1 cellular context compared by ENCODE assay signal in the genomic region with DNA sequence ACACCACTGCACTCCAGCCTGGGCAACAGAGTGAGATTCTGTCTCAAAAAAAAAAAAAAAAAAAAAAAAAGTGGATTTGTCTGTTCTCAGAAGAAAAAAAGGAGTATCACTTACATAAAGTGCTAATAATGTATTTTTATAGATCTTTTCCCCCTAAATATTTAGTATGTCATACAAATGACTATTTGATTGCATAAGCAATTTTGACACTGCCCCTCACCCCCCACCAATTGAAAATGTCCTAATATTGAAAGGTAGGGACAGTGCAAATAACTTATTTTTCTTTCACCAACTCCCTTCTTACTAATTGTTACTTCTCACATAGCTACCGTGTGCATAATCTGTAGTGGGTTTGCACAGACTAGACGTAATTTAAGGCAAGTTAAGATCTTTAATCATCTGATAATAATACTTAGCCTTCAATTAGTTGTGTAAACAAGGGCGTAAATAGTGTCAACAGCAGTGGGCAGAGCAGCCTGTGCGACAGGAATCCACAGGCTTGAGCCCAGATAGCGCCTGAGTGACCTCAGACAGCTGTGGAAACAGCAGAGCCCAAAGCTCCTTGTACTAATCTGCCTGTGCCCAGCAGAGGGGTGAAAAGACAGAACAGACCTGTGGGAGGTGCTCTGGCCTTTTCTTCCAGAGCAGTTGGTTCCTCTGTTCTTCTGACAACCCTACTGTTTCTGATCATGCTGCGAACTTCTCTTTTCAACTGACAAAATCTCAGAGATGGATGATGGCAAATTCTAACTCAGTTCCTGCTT.
A peak's percentile ranks its signal among the peaks of the same experiment; 100 is the strongest.
TF ChIP-seq lines count a peak whose summit lies in the region.

No MANE protein-coding gene starts in this region.

TF ChIP-seq in GM12878, 131 proteins besides CTCF, POLR2A, EP300 and RAD21 (continued from another document):
- TF ChIP-seq WRNIP1 (IDR thresholded peaks at IDR 0.05; ENCODE audit: borderline replicate concordance, low read depth, low read length) (no peak), MEF2B (IDR thresholded peaks at IDR 0.05; ENCODE audit: partially characterized antibody, poor library complexity, severe bottlenecking) (no peak), CEBPB (IDR thresholded peaks at IDR 0.05; ENCODE audit: borderline replicate concordance in 1 of 2, low read depth in 2 of 2, low read length in 2 of 2) (no peak), HDGF (IDR thresholded peaks at IDR 0.05) (no peak), STAT1 (conservative IDR thresholded peaks at IDR 0.05) (no peak), CREB1 (IDR thresholded peaks at IDR 0.05; ENCODE audit: low read depth) (no peak), IKZF1 (conservative IDR thresholded peaks at IDR 0.05) (0 out of 2 replicates have a peak, but pooled peaks have one; percentile 19), GATAD2B (conservative IDR thresholded peaks at IDR 0.05; ENCODE audit: low read depth) (no peak), RUNX3 (IDR thresholded peaks at IDR 0.05; ENCODE audit: low read length) (peak; percentile 22; the same call in 1 of the 2 replicates), BRCA1 (IDR thresholded peaks at IDR 0.05; ENCODE audit: low read depth, low read length) (no peak), BCL11A (IDR thresholded peaks at IDR 0.05; ENCODE audit: low read depth, low read length) (no peak), TAF1 (IDR thresholded peaks at IDR 0.05; ENCODE audit: borderline replicate concordance, low read depth, low read length) (no peak), NBN (IDR thresholded peaks at IDR 0.05) (peak; percentile 62), EGR1 (IDR thresholded peaks at IDR 0.05; ENCODE audit: borderline replicate concordance in 1 of 2, low read depth in 2 of 2, low read length in 2 of 2) (no peak), RELA (IDR thresholded peaks at IDR 0.05; ENCODE audit: borderline replicate concordance, partially characterized antibody) (no peak), JUNB (IDR thresholded peaks at IDR 0.05) (no peak), STAT3 (IDR thresholded peaks at IDR 0.05; ENCODE audit: low read depth, low read length) (no peak), TBL1XR1 (IDR thresholded peaks at IDR 0.05; ENCODE audit: low read depth, low read length) (no peak), NR2C1 (IDR thresholded peaks at IDR 0.05) (no peak), TCF3 (IDR thresholded peaks at IDR 0.05; ENCODE audit: borderline replicate concordance, insufficient read depth, low read depth, low read length) (no peak), SRF (IDR thresholded peaks at IDR 0.05; ENCODE audit: low read depth in 2 of 2, low read length in 2 of 2) (no peak), CBX3 (IDR thresholded peaks at IDR 0.05; ENCODE audit: borderline replicate concordance, low read depth) (no peak), ZNF622 (IDR thresholded peaks at IDR 0.05) (no peak), RCOR1 (conservative IDR thresholded peaks at IDR 0.05; ENCODE audit: low read depth, low read length) (no peak), MTA2 (IDR thresholded peaks at IDR 0.05; ENCODE audit: low read depth) (no peak), NR2C2 (IDR thresholded peaks at IDR 0.05; ENCODE audit: borderline replicate concordance, control insufficient read depth, insufficient read length, low read depth) (no peak), IKZF2 (IDR thresholded peaks at IDR 0.05) (peak in 1 of 2 experiments; percentile 33; a peak in 1 of 4 replicates), BACH1 (IDR thresholded peaks at IDR 0.05; ENCODE audit: borderline replicate concordance) (no peak), YY1 (IDR thresholded peaks at IDR 0.05; ENCODE audit: low read depth, low read length) (peak; percentile 60; the same call in 1 of the 2 replicates), HDAC6 (IDR thresholded peaks at IDR 0.05; ENCODE audit: unreplicated experiment) (no peak), CBFB (IDR thresholded peaks at IDR 0.05; ENCODE audit: low read depth) (no peak)
- TF ChIP-seq, protein P1, sequence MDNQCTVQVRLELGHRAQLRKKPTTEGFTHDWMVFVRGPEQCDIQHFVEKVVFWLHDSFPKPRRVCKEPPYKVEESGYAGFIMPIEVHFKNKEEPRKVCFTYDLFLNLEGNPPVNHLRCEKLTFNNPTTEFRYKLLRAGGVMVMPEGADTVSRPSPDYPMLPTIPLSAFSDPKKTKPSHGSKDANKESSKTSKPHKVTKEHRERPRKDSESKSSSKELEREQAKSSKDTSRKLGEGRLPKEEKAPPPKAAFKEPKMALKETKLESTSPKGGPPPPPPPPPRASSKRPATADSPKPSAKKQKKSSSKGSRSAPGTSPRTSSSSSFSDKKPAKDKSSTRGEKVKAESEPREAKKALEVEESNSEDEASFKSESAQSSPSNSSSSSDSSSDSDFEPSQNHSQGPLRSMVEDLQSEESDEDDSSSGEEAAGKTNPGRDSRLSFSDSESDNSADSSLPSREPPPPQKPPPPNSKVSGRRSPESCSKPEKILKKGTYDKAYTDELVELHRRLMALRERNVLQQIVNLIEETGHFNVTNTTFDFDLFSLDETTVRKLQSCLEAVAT (IDR thresholded peaks at IDR 0.05), result 0 out of 2 replicates have a peak, but pooled peaks have one; percentile 31
- TF ChIP-seq, protein P2, sequence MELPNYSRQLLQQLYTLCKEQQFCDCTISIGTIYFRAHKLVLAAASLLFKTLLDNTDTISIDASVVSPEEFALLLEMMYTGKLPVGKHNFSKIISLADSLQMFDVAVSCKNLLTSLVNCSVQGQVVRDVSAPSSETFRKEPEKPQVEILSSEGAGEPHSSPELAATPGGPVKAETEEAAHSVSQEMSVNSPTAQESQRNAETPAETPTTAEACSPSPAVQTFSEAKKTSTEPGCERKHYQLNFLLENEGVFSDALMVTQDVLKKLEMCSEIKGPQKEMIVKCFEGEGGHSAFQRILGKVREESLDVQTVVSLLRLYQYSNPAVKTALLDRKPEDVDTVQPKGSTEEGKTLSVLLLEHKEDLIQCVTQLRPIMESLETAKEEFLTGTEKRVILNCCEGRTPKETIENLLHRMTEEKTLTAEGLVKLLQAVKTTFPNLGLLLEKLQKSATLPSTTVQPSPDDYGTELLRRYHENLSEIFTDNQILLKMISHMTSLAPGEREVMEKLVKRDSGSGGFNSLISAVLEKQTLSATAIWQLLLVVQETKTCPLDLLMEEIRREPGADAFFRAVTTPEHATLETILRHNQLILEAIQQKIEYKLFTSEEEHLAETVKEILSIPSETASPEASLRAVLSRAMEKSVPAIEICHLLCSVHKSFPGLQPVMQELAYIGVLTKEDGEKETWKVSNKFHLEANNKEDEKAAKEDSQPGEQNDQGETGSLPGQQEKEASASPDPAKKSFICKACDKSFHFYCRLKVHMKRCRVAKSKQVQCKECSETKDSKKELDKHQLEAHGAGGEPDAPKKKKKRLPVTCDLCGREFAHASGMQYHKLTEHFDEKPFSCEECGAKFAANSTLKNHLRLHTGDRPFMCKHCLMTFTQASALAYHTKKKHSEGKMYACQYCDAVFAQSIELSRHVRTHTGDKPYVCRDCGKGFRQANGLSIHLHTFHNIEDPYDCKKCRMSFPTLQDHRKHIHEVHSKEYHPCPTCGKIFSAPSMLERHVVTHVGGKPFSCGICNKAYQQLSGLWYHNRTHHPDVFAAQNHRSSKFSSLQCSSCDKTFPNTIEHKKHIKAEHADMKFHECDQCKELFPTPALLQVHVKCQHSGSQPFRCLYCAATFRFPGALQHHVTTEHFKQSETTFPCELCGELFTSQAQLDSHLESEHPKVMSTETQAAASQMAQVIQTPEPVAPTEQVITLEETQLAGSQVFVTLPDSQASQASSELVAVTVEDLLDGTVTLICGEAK (IDR thresholded peaks at IDR 0.05; ENCODE audit: borderline replicate concordance), result no peak
- TF ChIP-seq, protein P3, sequence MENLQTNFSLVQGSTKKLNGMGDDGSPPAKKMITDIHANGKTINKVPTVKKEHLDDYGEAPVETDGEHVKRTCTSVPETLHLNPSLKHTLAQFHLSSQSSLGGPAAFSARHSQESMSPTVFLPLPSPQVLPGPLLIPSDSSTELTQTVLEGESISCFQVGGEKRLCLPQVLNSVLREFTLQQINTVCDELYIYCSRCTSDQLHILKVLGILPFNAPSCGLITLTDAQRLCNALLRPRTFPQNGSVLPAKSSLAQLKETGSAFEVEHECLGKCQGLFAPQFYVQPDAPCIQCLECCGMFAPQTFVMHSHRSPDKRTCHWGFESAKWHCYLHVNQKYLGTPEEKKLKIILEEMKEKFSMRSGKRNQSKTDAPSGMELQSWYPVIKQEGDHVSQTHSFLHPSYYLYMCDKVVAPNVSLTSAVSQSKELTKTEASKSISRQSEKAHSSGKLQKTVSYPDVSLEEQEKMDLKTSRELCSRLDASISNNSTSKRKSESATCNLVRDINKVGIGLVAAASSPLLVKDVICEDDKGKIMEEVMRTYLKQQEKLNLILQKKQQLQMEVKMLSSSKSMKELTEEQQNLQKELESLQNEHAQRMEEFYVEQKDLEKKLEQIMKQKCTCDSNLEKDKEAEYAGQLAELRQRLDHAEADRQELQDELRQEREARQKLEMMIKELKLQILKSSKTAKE (IDR thresholded peaks at IDR 0.05; ENCODE audit: low read depth, poor library complexity, severe bottlenecking), result peak; percentile 33
- TF ChIP-seq, protein P4, sequence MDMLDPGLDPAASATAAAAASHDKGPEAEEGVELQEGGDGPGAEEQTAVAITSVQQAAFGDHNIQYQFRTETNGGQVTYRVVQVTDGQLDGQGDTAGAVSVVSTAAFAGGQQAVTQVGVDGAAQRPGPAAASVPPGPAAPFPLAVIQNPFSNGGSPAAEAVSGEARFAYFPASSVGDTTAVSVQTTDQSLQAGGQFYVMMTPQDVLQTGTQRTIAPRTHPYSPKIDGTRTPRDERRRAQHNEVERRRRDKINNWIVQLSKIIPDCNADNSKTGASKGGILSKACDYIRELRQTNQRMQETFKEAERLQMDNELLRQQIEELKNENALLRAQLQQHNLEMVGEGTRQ (IDR thresholded peaks at IDR 0.05; ENCODE audit: borderline replicate concordance, low read depth, low read length), result no peak
- TF ChIP-seq, protein P5, sequence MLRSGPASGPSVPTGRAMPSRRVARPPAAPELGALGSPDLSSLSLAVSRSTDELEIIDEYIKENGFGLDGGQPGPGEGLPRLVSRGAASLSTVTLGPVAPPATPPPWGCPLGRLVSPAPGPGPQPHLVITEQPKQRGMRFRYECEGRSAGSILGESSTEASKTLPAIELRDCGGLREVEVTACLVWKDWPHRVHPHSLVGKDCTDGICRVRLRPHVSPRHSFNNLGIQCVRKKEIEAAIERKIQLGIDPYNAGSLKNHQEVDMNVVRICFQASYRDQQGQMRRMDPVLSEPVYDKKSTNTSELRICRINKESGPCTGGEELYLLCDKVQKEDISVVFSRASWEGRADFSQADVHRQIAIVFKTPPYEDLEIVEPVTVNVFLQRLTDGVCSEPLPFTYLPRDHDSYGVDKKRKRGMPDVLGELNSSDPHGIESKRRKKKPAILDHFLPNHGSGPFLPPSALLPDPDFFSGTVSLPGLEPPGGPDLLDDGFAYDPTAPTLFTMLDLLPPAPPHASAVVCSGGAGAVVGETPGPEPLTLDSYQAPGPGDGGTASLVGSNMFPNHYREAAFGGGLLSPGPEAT (IDR thresholded peaks at IDR 0.05; ENCODE audit: low read depth), result 0 out of 2 replicates have a peak, but pooled peaks have one; percentile 17
- TF ChIP-seq, protein P6, sequence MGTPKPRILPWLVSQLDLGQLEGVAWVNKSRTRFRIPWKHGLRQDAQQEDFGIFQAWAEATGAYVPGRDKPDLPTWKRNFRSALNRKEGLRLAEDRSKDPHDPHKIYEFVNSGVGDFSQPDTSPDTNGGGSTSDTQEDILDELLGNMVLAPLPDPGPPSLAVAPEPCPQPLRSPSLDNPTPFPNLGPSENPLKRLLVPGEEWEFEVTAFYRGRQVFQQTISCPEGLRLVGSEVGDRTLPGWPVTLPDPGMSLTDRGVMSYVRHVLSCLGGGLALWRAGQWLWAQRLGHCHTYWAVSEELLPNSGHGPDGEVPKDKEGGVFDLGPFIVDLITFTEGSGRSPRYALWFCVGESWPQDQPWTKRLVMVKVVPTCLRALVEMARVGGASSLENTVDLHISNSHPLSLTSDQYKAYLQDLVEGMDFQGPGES (IDR thresholded peaks at IDR 0.05), result 0 out of 2 replicates have a peak, but pooled peaks have one; percentile 51
